ENCODE assay signal across 33 cellular contexts in the genomic region with DNA sequence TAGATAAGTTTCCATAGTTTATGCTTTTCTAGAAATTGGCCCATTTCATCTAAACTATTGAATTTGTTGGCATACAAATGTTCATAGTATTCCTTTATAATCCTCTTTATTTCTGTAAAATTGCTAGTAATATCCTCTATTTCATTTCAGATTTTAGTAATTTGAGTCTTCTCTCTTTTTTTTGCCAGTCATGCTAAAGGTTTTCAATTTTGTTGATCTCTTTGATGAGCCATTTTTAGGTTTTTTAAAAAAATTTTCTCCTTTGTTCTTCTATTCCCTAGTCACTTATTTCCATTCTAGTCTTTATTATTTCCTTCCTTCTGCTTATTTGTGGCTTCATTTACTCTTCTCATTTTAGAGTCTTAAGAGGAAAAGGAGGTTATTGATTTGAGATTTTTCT.
"Had no signal": no experiment of that assay in that cellular context is flagged by ENCODE, and none has a peak within 500 bp of the region (broad histone marks: within the 10 kb centered on the region; RNA-seq: fewer than 3 reads in every experiment).

No MANE protein-coding gene starts in this region.

- H3K27ac ChIP-seq: neutrophil, ovary, parathyroid adenoma, psoas muscle, skin epidermis, spleen, suprapubic skin, testis, tibial artery, transverse colon, upper lobe of right lung, uterus had no signal

- H3K4me2 ChIP-seq: smooth muscle cell had no signal

- H3K36me3 Mint-ChIP-seq: type B pancreatic cell had no signal

- H3K4me1 ChIP-seq: parathyroid adenoma, psoas muscle, spleen, suprapubic skin, testis, tibial artery, upper lobe of right lung, uterus had no signal

- ATAC-seq: naive thymus-derived CD8-positive, alpha-beta T cell; natural killer cell treated with Interleukin-12 subunit alpha and Interleukin-12 subunit beta and Interleukin-15 and Interleukin-18, amount 100 ng/mL, for 72 hours; psoas muscle; right cardiac atrium; sciatic nerve; stimulated activated memory B cell treated with anti-CD40 and anti-IgM and Interleukin-4, amounts not matched to agents 10 μg/mL and 1 μg/mL and 100 μg/mL, for 72 hours; stimulated activated naive CD8-positive, alpha-beta T cell treated with anti-CD3 and anti-CD28 coated beads, Interleukin-15, amount 100 ng/mL, for 72 hours; stimulated activated naive CD8-positive, alpha-beta T cell treated with anti-CD3 and anti-CD28 coated beads, Interleukin-15, Interleukin-2, amounts not matched to agents 100 U/mL and 50 U/mL, for 24 hours; upper lobe of right lung had no signal

- H3K27me3 Mint-ChIP-seq: progenitor cell of endocrine pancreas; stimulated activated memory B cell treated with anti-CD40 and anti-IgM and Interleukin-4, amounts not matched to agents 10 μg/mL and 1 μg/mL and 100 μg/mL, for 72 hours; stimulated activated naive CD8-positive, alpha-beta T cell treated with anti-CD3 and anti-CD28 coated beads, Interleukin-15, amount 100 ng/mL, for 72 hours; type B pancreatic cell had no signal

- H2AFZ ChIP-seq: parathyroid adenoma had no signal

- H3K79me2 ChIP-seq: parathyroid adenoma had no signal

- DNase-seq: naive thymus-derived CD8-positive, alpha-beta T cell; nephron progenitor cell; nucleus accumbens; ovary; posterior cingulate gyrus; psoas muscle; right cardiac atrium; spleen; stimulated activated CD4-positive, alpha-beta T cell treated with anti-CD3 and anti-CD28 coated beads, Interleukin-12 subunit alpha, Interleukin-12 subunit beta, amount 100 ng/mL, for 4 hours; stimulated activated CD4-positive, alpha-beta T cell treated with anti-CD3 and anti-CD28 coated beads, Interleukin-1b, Interleukin-23, amount 100 ng/mL, for 48 hours; stimulated activated CD4-positive, alpha-beta T cell treated with anti-CD3 and anti-CD28 coated beads, Interleukin-4, amount 100 ng/mL, for 1 hour; stimulated activated CD4-positive, alpha-beta T cell treated with anti-CD3 and anti-CD28 coated beads, Interleukin-4, amount 100 ng/mL, for 4 hours; stimulated activated CD8-positive, alpha-beta memory T cell treated with anti-CD3 and anti-CD28 coated beads, Interleukin-4, amount 100 ng/mL, for 48 hours; stimulated activated naive CD4-positive, alpha-beta T cell; stimulated activated naive CD8-positive, alpha-beta T cell treated with anti-CD3 and anti-CD28 coated beads, Interleukin-15, amount 100 ng/mL, for 72 hours; stimulated activated naive CD8-positive, alpha-beta T cell treated with anti-CD3 and anti-CD28 coated beads, Interleukin-15, Interleukin-2, amounts not matched to agents 100 U/mL and 50 U/mL, for 24 hours; substantia nigra; testis; tibial artery; transverse colon; upper lobe of right lung; uterus had no signal

- H3K4me3 ChIP-seq: ovary, psoas muscle, skin epidermis, smooth muscle cell, spleen, suprapubic skin, testis, tibial artery, transverse colon, upper lobe of right lung, uterus had no signal

- H3K4me1 Mint-ChIP-seq: naive thymus-derived CD8-positive, alpha-beta T cell; nephron progenitor cell; neural crest cell; stimulated activated memory B cell treated with anti-CD40 and anti-IgM and Interleukin-4, amounts not matched to agents 10 μg/mL and 1 μg/mL and 100 μg/mL, for 72 hours; stimulated activated naive CD8-positive, alpha-beta T cell treated with anti-CD3 and anti-CD28 coated beads, Interleukin-15, amount 100 ng/mL, for 72 hours had no signal

- H3K4me3 Mint-ChIP-seq: naive thymus-derived CD8-positive, alpha-beta T cell; natural killer cell treated with Interleukin-12 subunit alpha and Interleukin-12 subunit beta and Interleukin-15 and Interleukin-18, amount 100 ng/mL, for 72 hours; nephron progenitor cell; neural crest cell; stimulated activated memory B cell treated with anti-CD40 and anti-IgM and Interleukin-4, amounts not matched to agents 10 μg/mL and 1 μg/mL and 100 μg/mL, for 72 hours; stimulated activated naive CD8-positive, alpha-beta T cell treated with anti-CD3 and anti-CD28 coated beads, Interleukin-15, amount 100 ng/mL, for 72 hours; type B pancreatic cell had no signal

- H3K27ac Mint-ChIP-seq: naive thymus-derived CD8-positive, alpha-beta T cell; natural killer cell treated with Interleukin-12 subunit alpha and Interleukin-12 subunit beta and Interleukin-15 and Interleukin-18, amount 100 ng/mL, for 72 hours; nephron progenitor cell; progenitor cell of endocrine pancreas; stimulated activated memory B cell treated with anti-CD40 and anti-IgM and Interleukin-4, amounts not matched to agents 10 μg/mL and 1 μg/mL and 100 μg/mL, for 72 hours; stimulated activated naive CD8-positive, alpha-beta T cell treated with anti-CD3 and anti-CD28 coated beads, Interleukin-15, amount 100 ng/mL, for 72 hours; type B pancreatic cell had no signal

- H3K36me3 ChIP-seq: neutrophil, ovary, spleen, suprapubic skin, tibial artery, transverse colon, upper lobe of right lung, uterus had no signal

- H3K9ac ChIP-seq: parathyroid adenoma had no signal

- H3K27me3 ChIP-seq: neutrophil, ovary, spleen, suprapubic skin, testis, tibial artery, transverse colon, upper lobe of right lung, uterus had no signal

- H3K9me3 ChIP-seq: neutrophil, ovary, testis, upper lobe of right lung, uterus had no signal
